In the genomic region with DNA sequence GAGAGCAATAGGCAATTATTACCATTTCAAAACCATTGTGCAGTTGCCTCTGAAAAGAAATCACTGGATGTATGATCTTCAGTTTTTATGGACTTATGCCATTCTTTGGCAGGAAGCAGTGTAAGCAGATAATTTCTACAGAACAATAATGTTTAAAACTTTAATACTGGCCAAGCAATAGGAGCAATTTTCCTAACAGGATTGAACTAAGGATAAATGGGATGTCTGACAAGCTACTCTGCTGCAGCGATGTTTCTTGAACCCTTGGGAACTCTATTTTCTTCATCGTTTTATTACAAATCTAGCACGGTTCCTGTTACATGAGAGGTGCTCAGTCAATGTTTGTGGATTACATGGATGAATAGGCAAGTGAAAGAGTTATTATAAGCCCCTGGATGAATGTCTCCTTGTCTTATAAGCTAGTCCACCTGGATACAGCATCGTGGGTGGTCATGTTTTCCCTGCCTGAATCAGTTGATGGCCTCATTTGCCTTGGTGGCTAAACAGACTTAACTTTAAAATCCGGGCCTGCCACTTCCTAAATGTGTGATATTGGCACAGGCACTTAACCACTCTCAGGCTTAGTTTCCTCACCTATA, we compare ENCODE assay signal across 1 cellular context.
TF ChIP-seq lines count a peak whose summit lies in the region.

No MANE protein-coding gene starts in this region.

TF ChIP-seq in K562, 482 proteins besides CTCF, POLR2A, EP300 and RAD21 (continued from another document):
- TF ChIP-seq, protein P1, sequence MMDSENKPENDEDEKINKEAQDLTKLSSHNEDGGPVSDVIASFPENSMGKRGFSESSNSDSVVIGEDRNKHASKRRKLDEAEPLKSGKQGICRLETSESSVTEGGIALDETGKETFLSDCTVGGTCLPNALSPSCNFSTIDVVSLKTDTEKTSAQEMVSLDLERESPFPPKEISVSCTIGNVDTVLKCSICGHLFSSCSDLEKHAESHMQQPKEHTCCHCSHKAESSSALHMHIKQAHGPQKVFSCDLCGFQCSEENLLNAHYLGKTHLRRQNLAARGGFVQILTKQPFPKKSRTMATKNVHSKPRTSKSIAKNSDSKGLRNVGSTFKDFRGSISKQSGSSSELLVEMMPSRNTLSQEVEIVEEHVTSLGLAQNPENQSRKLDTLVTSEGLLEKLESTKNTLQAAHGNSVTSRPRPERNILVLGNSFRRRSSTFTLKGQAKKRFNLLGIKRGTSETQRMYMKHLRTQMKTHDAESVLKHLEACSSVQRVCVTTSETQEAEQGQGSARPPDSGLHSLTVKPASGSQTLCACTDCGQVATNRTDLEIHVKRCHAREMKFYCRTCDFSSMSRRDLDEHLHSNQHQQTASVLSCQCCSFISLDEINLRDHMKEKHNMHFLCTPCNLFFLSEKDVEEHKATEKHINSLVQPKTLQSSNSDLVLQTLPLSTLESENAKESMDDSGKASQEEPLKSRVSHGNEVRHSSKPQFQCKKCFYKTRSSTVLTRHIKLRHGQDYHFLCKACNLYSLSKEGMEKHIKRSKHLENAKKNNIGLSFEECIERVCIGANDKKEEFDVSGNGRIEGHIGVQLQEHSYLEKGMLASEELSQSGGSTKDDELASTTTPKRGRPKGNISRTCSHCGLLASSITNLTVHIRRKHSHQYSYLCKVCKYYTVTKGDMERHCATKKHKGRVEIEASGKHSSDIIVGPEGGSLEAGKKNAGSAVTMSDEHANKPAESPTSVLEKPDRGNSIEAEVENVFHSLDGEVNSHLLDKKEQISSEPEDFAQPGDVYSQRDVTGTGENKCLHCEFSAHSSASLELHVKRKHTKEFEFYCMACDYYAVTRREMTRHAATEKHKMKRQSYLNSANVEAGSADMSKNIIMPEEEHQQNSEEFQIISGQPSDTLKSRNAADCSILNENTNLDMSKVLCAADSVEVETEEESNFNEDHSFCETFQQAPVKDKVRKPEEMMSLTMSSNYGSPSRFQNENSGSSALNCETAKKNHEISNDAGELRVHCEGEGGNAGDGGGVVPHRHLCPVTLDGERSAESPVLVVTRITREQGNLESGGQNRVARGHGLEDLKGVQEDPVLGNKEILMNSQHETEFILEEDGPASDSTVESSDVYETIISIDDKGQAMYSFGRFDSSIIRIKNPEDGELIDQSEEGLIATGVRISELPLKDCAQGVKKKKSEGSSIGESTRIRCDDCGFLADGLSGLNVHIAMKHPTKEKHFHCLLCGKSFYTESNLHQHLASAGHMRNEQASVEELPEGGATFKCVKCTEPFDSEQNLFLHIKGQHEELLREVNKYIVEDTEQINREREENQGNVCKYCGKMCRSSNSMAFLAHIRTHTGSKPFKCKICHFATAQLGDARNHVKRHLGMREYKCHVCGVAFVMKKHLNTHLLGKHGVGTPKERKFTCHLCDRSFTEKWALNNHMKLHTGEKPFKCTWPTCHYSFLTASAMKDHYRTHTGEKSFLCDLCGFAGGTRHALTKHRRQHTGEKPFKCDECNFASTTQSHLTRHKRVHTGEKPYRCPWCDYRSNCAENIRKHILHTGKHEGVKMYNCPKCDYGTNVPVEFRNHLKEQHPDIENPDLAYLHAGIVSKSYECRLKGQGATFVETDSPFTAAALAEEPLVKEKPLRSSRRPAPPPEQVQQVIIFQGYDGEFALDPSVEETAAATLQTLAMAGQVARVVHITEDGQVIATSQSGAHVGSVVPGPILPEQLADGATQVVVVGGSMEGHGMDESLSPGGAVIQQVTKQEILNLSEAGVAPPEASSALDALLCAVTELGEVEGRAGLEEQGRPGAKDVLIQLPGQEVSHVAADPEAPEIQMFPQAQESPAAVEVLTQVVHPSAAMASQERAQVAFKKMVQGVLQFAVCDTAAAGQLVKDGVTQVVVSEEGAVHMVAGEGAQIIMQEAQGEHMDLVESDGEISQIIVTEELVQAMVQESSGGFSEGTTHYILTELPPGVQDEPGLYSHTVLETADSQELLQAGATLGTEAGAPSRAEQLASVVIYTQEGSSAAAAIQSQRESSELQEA (IDR thresholded peaks at IDR 0.05; ENCODE audit: low read depth) = no peak
- TF ChIP-seq GATA2 (CRISPR knock-in tag; IDR thresholded peaks at IDR 0.05) = no peak
- TF ChIP-seq DDX20 (tag; IDR thresholded peaks at IDR 0.05; ENCODE audit: low read depth) = no peak
- TF ChIP-seq, protein P2, sequence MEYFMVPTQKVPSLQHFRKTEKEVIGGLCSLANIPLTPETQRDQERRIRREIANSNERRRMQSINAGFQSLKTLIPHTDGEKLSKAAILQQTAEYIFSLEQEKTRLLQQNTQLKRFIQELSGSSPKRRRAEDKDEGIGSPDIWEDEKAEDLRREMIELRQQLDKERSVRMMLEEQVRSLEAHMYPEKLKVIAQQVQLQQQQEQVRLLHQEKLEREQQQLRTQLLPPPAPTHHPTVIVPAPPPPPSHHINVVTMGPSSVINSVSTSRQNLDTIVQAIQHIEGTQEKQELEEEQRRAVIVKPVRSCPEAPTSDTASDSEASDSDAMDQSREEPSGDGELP (CRISPR knock-in tag; IDR thresholded peaks at IDR 0.05; ENCODE audit: borderline replicate concordance) = no peak
- TF ChIP-seq SREBF1 (IDR thresholded peaks at IDR 0.05; ENCODE audit: borderline replicate concordance, low read depth, low read length) = no peak
- TF ChIP-seq BRCA1 (IDR thresholded peaks at IDR 0.05) = no peak
- TF ChIP-seq BRCA1 (CRISPR knock-in tag; IDR thresholded peaks at IDR 0.05) = no peak
- TF ChIP-seq ZNF239 (CRISPR knock-in tag; IDR thresholded peaks at IDR 0.05) = no peak
- TF ChIP-seq FOXK1 (CRISPR knock-in tag; IDR thresholded peaks at IDR 0.05; ENCODE audit: borderline replicate concordance) = no peak
- no peak for TF ChIP-seq MCM7 (IDR thresholded peaks at IDR 0.05)
